ENCODE assay signal across 22 cellular contexts in genomic region chr2:160203007-160203406, GRCh38. TPM values are rescaled to one million over a fixed set of nuclear protein-coding genes. Genes with fewer than 3 reads are reported as not detected.
"Had no signal": no experiment of that assay in that cellular context is flagged by ENCODE, and none has a peak within 500 bp of the region (broad histone marks: within the 10 kb centered on the region; RNA-seq: fewer than 3 reads in every experiment).

No MANE protein-coding gene starts in this region.

- H3K27ac Mint-ChIP-seq: dendritic cell treated with granulocyte-macrophage colony-stimulating factor and Interleukin-4, amounts not matched to agents 40 ng/mL and 50 ng/mL, for 4 days; effector memory CD8-positive, alpha-beta T cell; stimulated activated naive CD8-positive, alpha-beta T cell treated with anti-CD3 and anti-CD28 coated beads, Interleukin-15, Interleukin-2, amounts not matched to agents 100 ng/mL and 50 ng/mL, for 24 hours had no signal

- DNase-seq: cerebellar nuclear complex; effector memory CD8-positive, alpha-beta T cell; esophagus squamous epithelium; foreskin fibroblast; head of caudate nucleus; hippocampal formation; kidney glomerular epithelial cell; midbrain; nephron progenitor cell; right cardiac atrium; small intestine; stimulated activated CD4-positive, alpha-beta T cell treated with anti-CD3 and anti-CD28 coated beads, Interleukin-4, amount 100 ng/mL, for 1 hour; stimulated activated CD8-positive, alpha-beta memory T cell treated with anti-CD3 and anti-CD28 coated beads, Interleukin-4, amount 100 ng/mL, for 48 hours; tibial artery; upper lobe of right lung had no signal

- H3K9me3 Mint-ChIP-seq: dendritic cell treated with granulocyte-macrophage colony-stimulating factor and Interleukin-4, amounts not matched to agents 40 ng/mL and 50 ng/mL, for 4 days; effector memory CD8-positive, alpha-beta T cell; stimulated activated effector memory CD8-positive, alpha-beta T cell treated with anti-CD3 and anti-CD28 coated beads, Interleukin-12 subunit alpha, Interleukin-12 subunit beta, amount 100 ng/mL, for 72 hours had no signal

- H3K4me3 ChIP-seq: esophagus squamous epithelium, tibial artery, upper lobe of right lung, vagina had no signal

- H3K36me3 ChIP-seq: esophagus squamous epithelium, tibial artery, upper lobe of right lung, vagina had no signal

- H3K4me3 Mint-ChIP-seq: dendritic cell treated with granulocyte-macrophage colony-stimulating factor and Interleukin-4, amounts not matched to agents 40 ng/mL and 50 ng/mL, for 4 days; effector memory CD8-positive, alpha-beta T cell; nephron progenitor cell; stimulated activated effector memory CD8-positive, alpha-beta T cell treated with anti-CD3 and anti-CD28 coated beads, Interleukin-12 subunit alpha, Interleukin-12 subunit beta, amount 100 ng/mL, for 72 hours; stimulated activated naive CD8-positive, alpha-beta T cell treated with anti-CD3 and anti-CD28 coated beads, Interleukin-15, Interleukin-2, amounts not matched to agents 100 ng/mL and 50 ng/mL, for 24 hours had no signal

- H3K9me3 ChIP-seq: esophagus squamous epithelium, tibial artery, upper lobe of right lung, vagina had no signal

- H3K27me3 ChIP-seq: esophagus squamous epithelium, tibial artery, upper lobe of right lung, vagina had no signal

- H3K27ac ChIP-seq: esophagus squamous epithelium, tibial artery, upper lobe of right lung, vagina had no signal

- H3K27me3 Mint-ChIP-seq: dendritic cell treated with granulocyte-macrophage colony-stimulating factor and Interleukin-4, amounts not matched to agents 40 ng/mL and 50 ng/mL, for 4 days; effector memory CD8-positive, alpha-beta T cell; stimulated activated naive CD8-positive, alpha-beta T cell treated with anti-CD3 and anti-CD28 coated beads, Interleukin-15, Interleukin-2, amounts not matched to agents 100 ng/mL and 50 ng/mL, for 24 hours had no signal

- H3K36me3 Mint-ChIP-seq: stimulated activated effector memory CD8-positive, alpha-beta T cell treated with anti-CD3 and anti-CD28 coated beads, Interleukin-12 subunit alpha, Interleukin-12 subunit beta, amount 100 ng/mL, for 72 hours had no signal

RNA-seq across cellular contexts. Expression of gene ITGB6, which starts 2.9 kb away (rescaled TPM):
- total RNA-seq: omental fat pad, posterior vena cava, temporal lobe had no signal
